18 cellular contexts compared by ENCODE assay signal in genomic region chr5:143586781-143587362, GRCh38.
"Had no signal": no experiment of that assay in that cellular context is flagged by ENCODE, and none has a peak within 500 bp of the region (broad histone marks: within the 10 kb centered on the region; RNA-seq: fewer than 3 reads in every experiment).

No MANE protein-coding gene starts in this region.

- H3K27ac ChIP-seq: adrenal gland, cardiac muscle cell, gastroesophageal sphincter, left ventricle myocardium inferior, neutrophil, transverse colon had no signal

- H3K27me3 Mint-ChIP-seq: activated naive CD4-positive, alpha-beta T cell treated with anti-CD3 and anti-CD28 coated beads, Interleukin-2, amount 10 ng/mL, durations not matched to agents 7 days and 5 days had no signal

- H3K36me3 Mint-ChIP-seq: WTC11 had no signal

- ATAC-seq: gastroesophageal sphincter; mucosa of descending colon; naive thymus-derived CD4-positive, alpha-beta T cell; WTC11 had no signal

- H3K36me3 ChIP-seq: adrenal gland, cardiac muscle cell, gastroesophageal sphincter, left ventricle myocardium inferior, neutrophil, transverse colon had no signal

- H3K9me3 ChIP-seq: adrenal gland, gastroesophageal sphincter, left ventricle myocardium inferior, mucosa of descending colon, neutrophil, transverse colon had no signal

- H3K9me3 Mint-ChIP-seq: activated naive CD4-positive, alpha-beta T cell treated with anti-CD3 and anti-CD28 coated beads, Interleukin-2, amount 10 ng/mL, durations not matched to agents 7 days and 5 days; endodermal cell; WTC11 had no signal

- H3K4me1 ChIP-seq: adrenal gland, gastroesophageal sphincter, transverse colon had no signal

- H3K27ac Mint-ChIP-seq: activated naive CD4-positive, alpha-beta T cell treated with anti-CD3 and anti-CD28 coated beads, Interleukin-2, amount 10 ng/mL, durations not matched to agents 7 days and 5 days; endodermal cell; WTC11 had no signal

- H3K27me3 ChIP-seq: adrenal gland, cardiac muscle cell, gastroesophageal sphincter, neutrophil, transverse colon had no signal

- H3K4me3 Mint-ChIP-seq: activated naive CD4-positive, alpha-beta T cell treated with anti-CD3 and anti-CD28 coated beads, Interleukin-2, amount 10 ng/mL, durations not matched to agents 7 days and 5 days; endodermal cell; WTC11 had no signal

- H3K4me3 ChIP-seq: adrenal gland, cardiac muscle cell, gastroesophageal sphincter, left ventricle myocardium inferior, mucosa of descending colon, transverse colon had no signal

- DNase-seq: activated CD4-positive, alpha-beta T cell treated with anti-CD3 and anti-CD28 coated beads, Interleukin-2, amount 50 U/mL, for 1 hour; activated CD8-positive, alpha-beta memory T cell treated with anti-CD3 and anti-CD28 coated beads, Interleukin-2, amount 50 U/mL, for 4 hours; activated naive CD4-positive, alpha-beta T cell treated with anti-CD3 and anti-CD28 coated beads, Interleukin-2, amount 10 ng/mL, durations not matched to agents 7 days and 5 days; adrenal gland; endodermal cell; left ventricle myocardium inferior; mucosa of descending colon; naive thymus-derived CD4-positive, alpha-beta T cell; retina; stimulated activated CD4-positive, alpha-beta T cell treated with anti-CD3 and anti-CD28 coated beads, Interleukin-15, amount 100 ng/mL, for 24 hours; stimulated activated CD4-positive, alpha-beta T cell treated with anti-CD3 and anti-CD28 coated beads, Interleukin-4, amount 100 ng/mL, for 1 hour; stimulated activated naive CD4-positive, alpha-beta T cell treated with Interleukin-2 at 50 U/mL for 16 hours; T-helper 2 cell; transverse colon had no signal
